18 cellular contexts compared by ENCODE assay signal in genomic region chr16:21339269-21339641, GRCh38.
DNase-seq lines count a peak whose midpoint lies in the region; ATAC-seq, FAIRE-seq and TF ChIP-seq lines count a peak whose summit lies in the region.
"Had no signal": no experiment of that assay in that cellular context is flagged by ENCODE, and none has a peak within 500 bp of the region (broad histone marks: within the 10 kb centered on the region; RNA-seq: fewer than 3 reads in every experiment).

No MANE protein-coding gene starts in this region.

- H2AFZ ChIP-seq in HepG2 (ENCODE audit: low read length) (peak overlapping the region; percentile 18), hepatocyte (no peak overlapping the region), osteoblast (ENCODE audit: low read length) (no peak overlapping the region)

- H3K4me1 ChIP-seq in HepG2 (ENCODE audit: insufficient read depth, low read length) (peaks cover 59% of the 10 kb centered on the region), right lobe of liver (no peaks in the 10 kb centered on the region), hepatocyte (ENCODE audit: insufficient read depth) (no peaks in the 10 kb centered on the region), osteoblast (ENCODE audit: insufficient read depth, low read length) (peaks cover 9% of the 10 kb centered on the region)
- H3K4me1 ChIP-seq: BLaER1 treated with 17β-estradiol and CSF1 and Interleukin-3, amounts not matched to agents 10 nM and 100 nM had no signal

- no peak for DNase-seq in HepG2 (ENCODE audit: low spot score)
- no peak for DNase-seq in right lobe of liver
- DNase-seq in hepatocyte (ENCODE audit: low spot score): no peak
- no peak for DNase-seq in left cardiac atrium
- no peak for DNase-seq in osteoblast (ENCODE audit: insufficient read length, low spot score, missing footprints)
- no peak for DNase-seq in MG63
- DNase-seq: 8988T; Calu3; CD8-positive, alpha-beta T cell; DMS79 treated with DMSO at 0.1 percent for 48 hours; GF-D8; GOT3; H7; IMR-90 had no signal

- intact Hi-C loops in HepG2 (cut with micrococcal nuclease; ENCODE audit: unreplicated experiment): no loop called here
- intact Hi-C loops in right lobe of liver (cut with DNase I): no loop called here
- intact Hi-C loops in left cardiac atrium (cut with DNase I): no loop called here

- 85% methylated on average over 4 of the region's 4 CpGs for WGBS in HepG2 (ENCODE audit: low lambda C conversion rate)
- WGBS in right lobe of liver (ENCODE audit: insufficient coverage, low coverage, low lambda C conversion rate, missing lambda C conversion rate): 80% methylated on average over 1 of the region's 4 CpGs
- 94% methylated on average over 4 of the region's 4 CpGs for WGBS in hepatocyte (ENCODE audit: low lambda C conversion rate, missing lambda C conversion rate)

- TF ChIP-seq POLR2A in HepG2 (IDR thresholded peaks at IDR 0.05; ENCODE audit: insufficient read depth in 1 of 2, low read depth in 2 of 2, low read length in 2 of 2): no peak
- TF ChIP-seq POLR2A in right lobe of liver (IDR thresholded peaks at IDR 0.05): no peak

- H3K9me3 Mint-ChIP-seq in stimulated activated memory B cell treated with anti-CD40 and anti-IgM and Interleukin-4, amounts not matched to agents 10 μg/mL and 1 μg/mL and 100 μg/mL, for 72 hours: no peaks in the 10 kb centered on the region

- H3K36me3 Mint-ChIP-seq in stimulated activated memory B cell treated with anti-CD40 and anti-IgM and Interleukin-4, amounts not matched to agents 10 μg/mL and 1 μg/mL and 100 μg/mL, for 72 hours: peaks cover 32% of the 10 kb centered on the region
- H3K36me3 Mint-ChIP-seq: CD8-positive, alpha-beta T cell had no signal

- H4K20me1 ChIP-seq in HepG2 (ENCODE audit: insufficient read depth, low read length): no peaks in the 10 kb centered on the region
- no peaks in the 10 kb centered on the region for H4K20me1 ChIP-seq in hepatocyte (ENCODE audit: insufficient read depth, poor library complexity, severe bottlenecking)
- H4K20me1 ChIP-seq in osteoblast (ENCODE audit: insufficient read depth, low read length): no peaks in the 10 kb centered on the region
- H4K20me1 ChIP-seq: BLaER1 treated with 17β-estradiol and CSF1 and Interleukin-3, amounts not matched to agents 10 nM and 100 nM had no signal

- no peaks in the 10 kb centered on the region for H3K36me3 ChIP-seq in HepG2 (replicated peaks in 1 of 2; ENCODE audit: control insufficient read depth in 1 of 2, insufficient read depth in 2 of 2, low read length in 2 of 2)
- H3K36me3 ChIP-seq in right lobe of liver: no peaks in the 10 kb centered on the region
- no peaks in the 10 kb centered on the region for H3K36me3 ChIP-seq in hepatocyte (replicated peaks; ENCODE audit: insufficient read depth, low read depth)
- H3K36me3 ChIP-seq in osteoblast (ENCODE audit: insufficient read depth, low read length): no peaks in the 10 kb centered on the region
- H3K36me3 ChIP-seq in MG63: no peaks in the 10 kb centered on the region

- peak overlapping the region in 1 of 3 experiments; percentile 29; a peak in 1 of 6 replicates for H3K4me3 ChIP-seq in HepG2 (replicated peaks in 1 of 3; ENCODE audit: insufficient read depth in 1 of 3, low read depth in 2 of 3, low read length in 3 of 3)
- H3K4me3 ChIP-seq in right lobe of liver: no peak overlapping the region
- no peak overlapping the region for H3K4me3 ChIP-seq in hepatocyte
- no peak overlapping the region for H3K4me3 ChIP-seq in osteoblast (ENCODE audit: insufficient read depth, low read length)
- no peak overlapping the region for H3K4me3 ChIP-seq in MG63
- H3K4me3 ChIP-seq: BLaER1 treated with 17β-estradiol and CSF1 and Interleukin-3, amounts not matched to agents 10 nM and 100 nM had no signal

- no peak for TF ChIP-seq RAD21 in HepG2 (CRISPR knock-in tag; IDR thresholded peaks at IDR 0.05)

- peaks cover 2% of the 10 kb centered on the region for H3K79me2 ChIP-seq in HepG2 (ENCODE audit: insufficient read depth, low read length)
- H3K79me2 ChIP-seq in hepatocyte: no peaks in the 10 kb centered on the region
- H3K79me2 ChIP-seq in osteoblast (ENCODE audit: insufficient read depth, low read length): no peaks in the 10 kb centered on the region

- no peaks in the 10 kb centered on the region for H3K9me2 ChIP-seq in hepatocyte (replicated peaks; ENCODE audit: insufficient read depth)

- BruUV-seq in HepG2 (replicated peaks; lab: Mats Ljungman, UMichigan): no TSS peak

- no peaks in the 10 kb centered on the region for H3K27me3 Mint-ChIP-seq in stimulated activated memory B cell treated with anti-CD40 and anti-IgM and Interleukin-4, amounts not matched to agents 10 μg/mL and 1 μg/mL and 100 μg/mL, for 72 hours

- no peaks in the 10 kb centered on the region for H3K27me3 ChIP-seq in HepG2 (ENCODE audit: control insufficient read depth in 1 of 2, insufficient read depth in 2 of 2, low read length in 2 of 2)
- no peaks in the 10 kb centered on the region for H3K27me3 ChIP-seq in right lobe of liver
- no peaks in the 10 kb centered on the region for H3K27me3 ChIP-seq in hepatocyte
- H3K27me3 ChIP-seq in osteoblast (ENCODE audit: insufficient read depth, low read length): no peaks in the 10 kb centered on the region
- H3K27me3 ChIP-seq in MG63: no peaks in the 10 kb centered on the region
- H3K27me3 ChIP-seq: BLaER1 treated with 17β-estradiol and CSF1 and Interleukin-3, amounts not matched to agents 10 nM and 100 nM had no signal

- peak; percentile 9; the same call in 1 of the 3 replicates for ATAC-seq in HepG2
- ATAC-seq in right lobe of liver: no peak
- no peak for ATAC-seq in stimulated activated memory B cell treated with anti-CD40 and anti-IgM and Interleukin-4, amounts not matched to agents 10 μg/mL and 1 μg/mL and 100 μg/mL, for 72 hours
- ATAC-seq in left cardiac atrium: no peak
- ATAC-seq: CD8-positive, alpha-beta T cell; HCT116 had no signal

- POLR2A ChIA-PET in HepG2 (lab: Yijun Ruan, JAX): interaction anchor here (1.9 kb wide), 1 partner anchor 38 kb away, joined by 7 read pairs; no protein-coding TSS in a partner anchor

- TF ChIP-seq CTCF in HepG2 (CRISPR knock-in tag; IDR thresholded peaks at IDR 0.05) (no peak), right lobe of liver (IDR thresholded peaks at IDR 0.05) (no peak), hepatocyte (IDR thresholded peaks at IDR 0.05; ENCODE audit: poor library complexity) (no peak), osteoblast (IDR thresholded peaks at IDR 0.05; ENCODE audit: extremely low read depth, low read depth, low read length) (no peak)

- FAIRE-seq in HepG2 (lab: Jason Lieb, UNC): no peak

- TF ChIP-seq EP300 in HepG2 (IDR thresholded peaks at IDR 0.05; ENCODE audit: low read depth in 2 of 2, low read length in 2 of 2): no peak
- no peak for TF ChIP-seq EP300 in HepG2 (CRISPR knock-in tag; IDR thresholded peaks at IDR 0.05; ENCODE audit: borderline replicate concordance)

- peak overlapping the region; percentile 56 for H3K27ac ChIP-seq in HepG2 (ENCODE audit: extremely low read length, insufficient read depth, low read length)
- no peak overlapping the region for H3K27ac ChIP-seq in right lobe of liver
- H3K27ac ChIP-seq in hepatocyte: peak overlapping the region; percentile 28
- H3K27ac ChIP-seq in osteoblast (ENCODE audit: low read depth, low read length): no peak overlapping the region
- H3K27ac ChIP-seq: BLaER1 treated with 17β-estradiol and CSF1 and Interleukin-3, amounts not matched to agents 10 nM and 100 nM had no signal

- CTCF ChIA-PET in HepG2 (lab: Yijun Ruan, JAX; ENCODE audit: low intra/inter-chr PET ratio, low total read pairs): no interaction called here

- in situ Hi-C loops in HepG2 (cut with HindIII; ENCODE audit: extremely low pct_ligation_motif_present, low pct_unique_long_range_greater_than_20kb): no loop called here

- H3K4me3 Mint-ChIP-seq in stimulated activated memory B cell treated with anti-CD40 and anti-IgM and Interleukin-4, amounts not matched to agents 10 μg/mL and 1 μg/mL and 100 μg/mL, for 72 hours: no peak overlapping the region
- H3K4me3 Mint-ChIP-seq: B cell; CD8-positive, alpha-beta T cell had no signal

- H3K9ac ChIP-seq in HepG2 (ENCODE audit: insufficient read depth, low read depth, low read length): no peak overlapping the region; the same call in 1 of the 2 replicates
- H3K9ac ChIP-seq: BLaER1 treated with 17β-estradiol and CSF1 and Interleukin-3, amounts not matched to agents 10 nM and 100 nM had no signal

- H3K4me2 ChIP-seq in HepG2 (ENCODE audit: low read depth, low read length): peak overlapping the region; percentile 64
- H3K4me2 ChIP-seq in hepatocyte: no peak overlapping the region
- H3K4me2 ChIP-seq in osteoblast (ENCODE audit: insufficient read depth, low read length): no peak overlapping the region
- H3K4me2 ChIP-seq: BLaER1 treated with 17β-estradiol and CSF1 and Interleukin-3, amounts not matched to agents 10 nM and 100 nM had no signal

- no peaks in the 10 kb centered on the region for H3K9me3 ChIP-seq in HepG2 (ENCODE audit: low read length)
- H3K9me3 ChIP-seq in right lobe of liver: no peaks in the 10 kb centered on the region
- no peaks in the 10 kb centered on the region for H3K9me3 ChIP-seq in hepatocyte (ENCODE audit: low read depth)
- no peaks in the 10 kb centered on the region for H3K9me3 ChIP-seq in osteoblast (ENCODE audit: low read depth, low read length)
- H3K9me3 ChIP-seq in MG63: no peaks in the 10 kb centered on the region

- peak overlapping the region; percentile 4 for H3K27ac Mint-ChIP-seq in stimulated activated memory B cell treated with anti-CD40 and anti-IgM and Interleukin-4, amounts not matched to agents 10 μg/mL and 1 μg/mL and 100 μg/mL, for 72 hours
- H3K27ac Mint-ChIP-seq: B cell; CD8-positive, alpha-beta T cell had no signal

- H3K4me1 Mint-ChIP-seq in stimulated activated memory B cell treated with anti-CD40 and anti-IgM and Interleukin-4, amounts not matched to agents 10 μg/mL and 1 μg/mL and 100 μg/mL, for 72 hours: no peaks in the 10 kb centered on the region

TF ChIP-seq in HepG2, 621 proteins besides CTCF, POLR2A, EP300 and RAD21 (continues in another document):
- 0 out of 2 replicates have a peak, but pooled peaks have one; percentile 34 for TF ChIP-seq ZNF782 (CRISPR knock-in tag; IDR thresholded peaks at IDR 0.05; ENCODE audit: borderline replicate concordance)
- TF ChIP-seq ZBTB3 (CRISPR knock-in tag; IDR thresholded peaks at IDR 0.05; ENCODE audit: borderline replicate concordance, low read depth): no peak
- peak; percentile 75; the same call in 1 of the 2 replicates for TF ChIP-seq GLI4 (CRISPR knock-in tag; IDR thresholded peaks at IDR 0.05; ENCODE audit: borderline replicate concordance)
- TF ChIP-seq, protein P1, sequence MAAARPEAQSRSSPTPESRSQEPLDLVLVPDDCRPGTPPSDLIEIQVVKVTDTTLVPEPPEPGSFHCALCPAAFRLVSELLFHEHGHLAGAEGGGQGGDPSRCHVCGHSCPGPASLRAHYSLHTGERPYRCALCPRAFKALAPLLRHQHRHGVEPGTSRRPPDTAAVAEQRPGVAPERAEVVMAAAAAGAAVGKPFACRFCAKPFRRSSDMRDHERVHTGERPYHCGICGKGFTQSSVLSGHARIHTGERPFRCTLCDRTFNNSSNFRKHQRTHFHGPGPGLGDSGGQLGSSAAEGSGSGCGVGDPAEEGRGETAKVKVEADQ (CRISPR knock-in tag; IDR thresholded peaks at IDR 0.05; ENCODE audit: borderline replicate concordance): peak; percentile 68; the same call in 1 of the 2 replicates

Comparison
In these comparisons a context has a peak if more than half of its experiments do, and no peak if none do; other contexts are left out.
1. H3K27ac ChIP-seq: peak in HepG2 (single experiment) and hepatocyte (single experiment); none in right lobe of liver (0 of 3) and osteoblast (single experiment).